In genomic region chr18:44325903-44326650, GRCh38 we compare ENCODE assay signal across 8 cellular contexts.
DNase-seq lines count a peak whose midpoint lies in the region; ATAC-seq and TF ChIP-seq lines count a peak whose summit lies in the region.

No MANE protein-coding gene starts in this region.

- H3K27ac ChIP-seq in C4-2B = no peak overlapping the region
- H3K27ac ChIP-seq in GM23248 = no peak overlapping the region
- H3K27ac ChIP-seq in lower lobe of right lung = no peak overlapping the region

- 20 to 29% methylated on average over 4 of the region's 4 CpGs for WGBS in GM23248 (ENCODE audit: low coverage in 1 of 2, low lambda C conversion rate in 2 of 2, missing lambda C conversion rate in 2 of 2), 2 experiments

- H3K4me1 Mint-ChIP-seq in chondrocyte (ENCODE audit: low read depth) = no peaks in the 10 kb centered on the region

- H3K4me3 ChIP-seq in GM23248 (no peak overlapping the region), lower lobe of right lung (no peak overlapping the region)

- H3K79me2 ChIP-seq in GM23248 (ENCODE audit: insufficient read depth) = no peaks in the 10 kb centered on the region

- no peak overlapping the region for H3K9ac ChIP-seq in GM23248

- DNase-seq in GM23248 (peak; percentile 73), NCI-H460 (ENCODE audit: extremely low read depth, low read depth) (peak; percentile 36), chondrocyte (ENCODE audit: low spot score) (no peak), lower lobe of right lung (no peak), SW480 (ENCODE audit: low spot score) (no peak)

- no peak overlapping the region for H2AFZ ChIP-seq in GM23248

- H3K4me2 ChIP-seq in GM23248 (ENCODE audit: unreplicated experiment) = no peak overlapping the region

- intact Hi-C loops in lower lobe of right lung (cut with DNase I) = no loop called here

- H3K4me3 Mint-ChIP-seq in chondrocyte (ENCODE audit: unreplicated experiment) = no peak overlapping the region

- no peaks in the 10 kb centered on the region for H3K27me3 Mint-ChIP-seq in chondrocyte (ENCODE audit: low read depth)

- peaks cover 4% of the 10 kb centered on the region for H3K9me3 Mint-ChIP-seq in chondrocyte (ENCODE audit: low read depth)

- H3K36me3 ChIP-seq in GM23248 (ENCODE audit: low read depth) = no peaks in the 10 kb centered on the region
- H3K36me3 ChIP-seq in lower lobe of right lung = no peaks in the 10 kb centered on the region

- peak; percentile 70 for TF ChIP-seq CTCF in C4-2B (conservative IDR thresholded peaks at IDR 0.05)
- peak; percentile 85 for TF ChIP-seq CTCF in chondrocyte (IDR thresholded peaks at IDR 0.05)
- TF ChIP-seq CTCF in lower lobe of right lung (IDR thresholded peaks at IDR 0.05) = peak; percentile 55

- H3K9me3 ChIP-seq in GM23248 (ENCODE audit: low read depth) (no peaks in the 10 kb centered on the region), lower lobe of right lung (no peaks in the 10 kb centered on the region)

- in situ Hi-C loops in GM23248 (cut with MboI) = loop anchor here (25.0 kb wide), 2 partner anchors 714 to 1061 kb away; no protein-coding TSS in a partner anchor

- no peaks in the 10 kb centered on the region for H3F3A ChIP-seq in GM23248 (ENCODE audit: insufficient read depth)

- H3K4me1 ChIP-seq in GM23248 (ENCODE audit: insufficient read depth) = no peaks in the 10 kb centered on the region; the same call in 1 of the 2 replicates
- no peaks in the 10 kb centered on the region for H3K4me1 ChIP-seq in lower lobe of right lung

- no peaks in the 10 kb centered on the region for H3K36me3 Mint-ChIP-seq in chondrocyte (ENCODE audit: low read depth)

- H3K9me2 ChIP-seq in GM23248 (ENCODE audit: insufficient read depth) = no peaks in the 10 kb centered on the region

- no peak overlapping the region for H3K27ac Mint-ChIP-seq in chondrocyte (ENCODE audit: unreplicated experiment)

- ATAC-seq in lower lobe of right lung = no peak
- ATAC-seq in HG02970 (IDR thresholded peaks at IDR 0.05; ENCODE audit: low FRiP score, unreplicated experiment) = no peak
- no peak for ATAC-seq in GM19035 (IDR thresholded peaks at IDR 0.05; ENCODE audit: unreplicated experiment)

- no peaks in the 10 kb centered on the region for H4K20me1 ChIP-seq in GM23248 (ENCODE audit: insufficient read depth)

- H3K27me3 ChIP-seq in GM23248 (replicated peaks; ENCODE audit: insufficient read depth) (no peaks in the 10 kb centered on the region), lower lobe of right lung (ENCODE audit: low read depth) (no peaks in the 10 kb centered on the region)

Comparison
In these comparisons a context has a peak if more than half of its experiments do, and no peak if none do; other contexts are left out.
1. DNase-seq: peak in GM23248 (single experiment) and NCI-H460 (single experiment); none in chondrocyte (single experiment), lower lobe of right lung (single experiment) and SW480 (single experiment).
2. Peak in every context shown above with its lines, with median percentiles within 50 percentile points of each other: CTCF ChIP-seq.